In genomic region chrY:12593527-12594216, GRCh38 we compare ENCODE assay signal across 18 cellular contexts.
DNase-seq lines count a peak whose midpoint lies in the region; ATAC-seq and TF ChIP-seq lines count a peak whose summit lies in the region.
"Had no signal": no experiment of that assay in that cellular context is flagged by ENCODE, and none has a peak within 500 bp of the region (broad histone marks: within the 10 kb centered on the region; RNA-seq: fewer than 3 reads in every experiment).

No MANE protein-coding gene starts in this region.

- H3K27me3 Mint-ChIP-seq in activated naive CD4-positive, alpha-beta T cell treated with anti-CD3 and anti-CD28 coated beads, Interleukin-2, amount 10 ng/mL, durations not matched to agents 7 days and 5 days, result no peaks in the 10 kb centered on the region
- H3K27me3 Mint-ChIP-seq in stimulated activated naive CD8-positive, alpha-beta T cell treated with anti-CD3 and anti-CD28 coated beads, Interleukin-15, amount 100 ng/mL, for 72 hours, result no peaks in the 10 kb centered on the region

- peak; percentile 59 for DNase-seq in activated naive CD4-positive, alpha-beta T cell treated with anti-CD3 and anti-CD28 coated beads, Interleukin-2, amount 10 ng/mL, durations not matched to agents 7 days and 5 days
- DNase-seq in activated naive CD4-positive, alpha-beta T cell treated with anti-CD3 and anti-CD28 coated beads, Interleukin-2, amount 50 U/mL, for 16 hours, result no peak
- peak; percentile 20 for DNase-seq in activated effector memory CD4-positive, alpha-beta T cell treated with Interleukin-2 at 50 U/mL for 16 hours
- DNase-seq in stimulated activated naive CD8-positive, alpha-beta T cell treated with anti-CD3 and anti-CD28 coated beads, Interleukin-15, amount 100 ng/mL, for 72 hours, result peak; percentile 30 to 47
- no peak for DNase-seq in NCI-H1092 (lab: John Stamatoyannopoulos, UW)
- DNase-seq in heart left ventricle, result no peak
- DNase-seq: activated gamma-delta T cell, cerebellar nuclear complex, DMS153, heart right ventricle, left colon, mesenchymal stem cell, NCI-H1417, NCI-H2081 treated with DMSO at 0.1 percent for 48 hours had no signal

- no peaks in the 10 kb centered on the region for H3K27me3 ChIP-seq in heart left ventricle
- H3K27me3 ChIP-seq: heart right ventricle, right atrium auricular region, SJSA1 had no signal

- WGBS in heart left ventricle, 4 donors, result 73 to 82% methylated on average over 5 of the region's 5 CpGs; no CpG with 5 or more reads in 2 of the 4 donors

- no peak overlapping the region for H3K4me3 ChIP-seq in heart left ventricle
- H3K4me3 ChIP-seq: heart right ventricle, right atrium auricular region, SJSA1 had no signal

- H3K27ac ChIP-seq in KOPT-K1 (ENCODE audit: low read depth, low read length, poor library complexity, severe bottlenecking), result peak overlapping the region; percentile 98
- no peak overlapping the region for H3K27ac ChIP-seq in heart left ventricle
- H3K27ac ChIP-seq: heart right ventricle, right atrium auricular region, SJSA1, VCaP had no signal

- no peak for TF ChIP-seq POLR2A in heart left ventricle (IDR thresholded peaks at IDR 0.05)

- peaks cover 43% of the 10 kb centered on the region for H3K36me3 Mint-ChIP-seq in activated naive CD4-positive, alpha-beta T cell treated with anti-CD3 and anti-CD28 coated beads, Interleukin-2, amount 10 ng/mL, durations not matched to agents 7 days and 5 days

- peaks cover 42% of the 10 kb centered on the region for H3K9me3 Mint-ChIP-seq in activated naive CD4-positive, alpha-beta T cell treated with anti-CD3 and anti-CD28 coated beads, Interleukin-2, amount 10 ng/mL, durations not matched to agents 7 days and 5 days
- H3K9me3 Mint-ChIP-seq in stimulated activated naive CD8-positive, alpha-beta T cell treated with anti-CD3 and anti-CD28 coated beads, Interleukin-15, amount 100 ng/mL, for 72 hours, result peaks cover 52% of the 10 kb centered on the region in 2 donors

- H3K4me1 ChIP-seq in heart left ventricle, result no peaks in the 10 kb centered on the region
- H3K4me1 ChIP-seq: heart right ventricle, right atrium auricular region had no signal

- H3K27ac Mint-ChIP-seq in activated naive CD4-positive, alpha-beta T cell treated with anti-CD3 and anti-CD28 coated beads, Interleukin-2, amount 10 ng/mL, durations not matched to agents 7 days and 5 days, result peak overlapping the region; percentile 92
- peak overlapping the region; percentile 84 to 96 for H3K27ac Mint-ChIP-seq in stimulated activated naive CD8-positive, alpha-beta T cell treated with anti-CD3 and anti-CD28 coated beads, Interleukin-15, amount 100 ng/mL, for 72 hours

- intact Hi-C loops in heart left ventricle (cut with DNase I), result no loop called here

- CTCF ChIA-PET in activated naive CD4-positive, alpha-beta T cell treated with anti-CD3 and anti-CD28 coated beads, Interleukin-2, amount 10 ng/mL, durations not matched to agents 7 days and 5 days (lab: Charles Lee), result no interaction called here

- H3K9me3 ChIP-seq in KOPT-K1 (ENCODE audit: insufficient read depth, low read length, poor library complexity, severe bottlenecking) (peaks cover 40% of the 10 kb centered on the region), heart left ventricle (no peaks in the 10 kb centered on the region)
- H3K9me3 ChIP-seq: heart right ventricle, right atrium auricular region, SJSA1 had no signal

- H3K36me3 ChIP-seq in KOPT-K1 (ENCODE audit: insufficient read depth, low read length) (no peaks in the 10 kb centered on the region), heart left ventricle (no peaks in the 10 kb centered on the region)
- H3K36me3 ChIP-seq: heart right ventricle, right atrium auricular region, SJSA1 had no signal

- H3K4me1 Mint-ChIP-seq in activated naive CD4-positive, alpha-beta T cell treated with anti-CD3 and anti-CD28 coated beads, Interleukin-2, amount 10 ng/mL, durations not matched to agents 7 days and 5 days, result peaks cover 58% of the 10 kb centered on the region
- H3K4me1 Mint-ChIP-seq in stimulated activated naive CD8-positive, alpha-beta T cell treated with anti-CD3 and anti-CD28 coated beads, Interleukin-15, amount 100 ng/mL, for 72 hours, result peaks cover 33% of the 10 kb centered on the region

- peak overlapping the region; percentile 27 for H3K4me3 Mint-ChIP-seq in activated naive CD4-positive, alpha-beta T cell treated with anti-CD3 and anti-CD28 coated beads, Interleukin-2, amount 10 ng/mL, durations not matched to agents 7 days and 5 days
- H3K4me3 Mint-ChIP-seq in stimulated activated naive CD8-positive, alpha-beta T cell treated with anti-CD3 and anti-CD28 coated beads, Interleukin-15, amount 100 ng/mL, for 72 hours, result peak overlapping the region in 1 of 2 donors; percentile 60

- peak; percentile 87 for ATAC-seq in stimulated activated naive CD8-positive, alpha-beta T cell treated with anti-CD3 and anti-CD28 coated beads, Interleukin-15, amount 100 ng/mL, for 72 hours
- no peak for ATAC-seq in heart left ventricle
- ATAC-seq: heart right ventricle, left colon had no signal

- no peak for TF ChIP-seq CTCF in heart left ventricle (IDR thresholded peaks at IDR 0.05)

Comparison
In these comparisons a context has a peak if more than half of its experiments do, and no peak if none do; other contexts are left out.
1. DNase-seq: peak in activated naive CD4-positive, alpha-beta T cell treated with anti-CD3 and anti-CD28 coated beads, Interleukin-2, amount 10 ng/mL, durations not matched to agents 7 days and 5 days (single experiment), activated effector memory CD4-positive, alpha-beta T cell treated with Interleukin-2 at 50 U/mL for 16 hours (single experiment) and stimulated activated naive CD8-positive, alpha-beta T cell treated with anti-CD3 and anti-CD28 coated beads, Interleukin-15, amount 100 ng/mL, for 72 hours (2 of 2); none in activated naive CD4-positive, alpha-beta T cell treated with anti-CD3 and anti-CD28 coated beads, Interleukin-2, amount 50 U/mL, for 16 hours (single experiment), NCI-H1092 (single experiment) and heart left ventricle (0 of 5).